Comparison of ENCODE assay signal across 16 cellular contexts in the genomic region with DNA sequence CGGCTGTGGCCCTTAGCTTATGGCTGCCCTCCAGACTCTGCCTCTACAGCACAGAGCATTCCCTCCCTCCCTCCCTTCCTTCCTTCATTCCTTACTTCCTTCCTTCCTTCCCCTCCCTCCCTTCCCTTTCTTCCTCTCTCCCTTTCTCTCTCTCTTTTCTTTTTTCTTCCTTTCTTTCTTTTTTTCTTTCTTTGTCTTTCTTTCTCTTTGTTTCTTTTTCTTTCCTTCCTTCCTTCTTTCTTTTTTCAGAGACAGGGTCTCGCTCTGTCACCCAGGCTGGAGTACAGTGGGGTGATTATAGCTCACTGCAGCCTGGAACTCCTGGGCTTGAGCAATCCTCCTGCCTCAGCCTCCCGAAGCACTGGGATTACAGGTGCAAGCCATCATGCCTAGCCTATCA. TPM values are rescaled to one million over a fixed set of nuclear protein-coding genes. Genes with fewer than 3 reads are reported as not detected.
DNase-seq lines count a peak whose midpoint lies in the region; ATAC-seq and TF ChIP-seq lines count a peak whose summit lies in the region.
"Had no signal": no experiment of that assay in that cellular context is flagged by ENCODE, and none has a peak within 500 bp of the region (broad histone marks: within the 10 kb centered on the region; RNA-seq: fewer than 3 reads in every experiment).

No MANE protein-coding gene starts in this region.

- DNase-seq in T-helper 2 cell treated with Interferon-gamma antibody and Interleukin-4, amounts not matched to agents 5 μg/mL and 100 μg/mL, for 36 hours (ENCODE audit: low spot score), result no peak
- DNase-seq in T-helper 2 cell, result no peak
- no peak for DNase-seq in activated T-helper 2 cell treated with anti-CD3 and anti-CD28 coated beads, Interferon-gamma antibody, Interleukin-2, Interleukin-4, amounts not matched to agents 10 μg/mL and 5 μg/mL and 100 μg/mL, durations not matched to agents 14 hours and 24 hours and 36 hours (ENCODE audit: low spot score)
- DNase-seq in lower lobe of right lung, result peak; percentile 2
- no peak for DNase-seq in NCI-H1105 (lab: John Stamatoyannopoulos, UW)
- no peak for DNase-seq in AG08396 (ENCODE audit: low spot score)
- DNase-seq: 8988T; CD8-positive, alpha-beta T cell; COR-L47; DMS53; GF-D8; GM23248; H7 had no signal

- H3K27ac Mint-ChIP-seq in T-helper 2 cell treated with Interferon-gamma antibody and Interleukin-4, amounts not matched to agents 5 μg/mL and 100 μg/mL, for 36 hours, result peak overlapping the region; percentile 33
- H3K27ac Mint-ChIP-seq in activated T-helper 2 cell treated with anti-CD3 and anti-CD28 coated beads, Interferon-gamma antibody, Interleukin-2, Interleukin-4, amounts not matched to agents 10 μg/mL and 5 μg/mL and 100 μg/mL, durations not matched to agents 14 hours and 24 hours and 36 hours, result peak overlapping the region; percentile 33
- H3K27ac Mint-ChIP-seq: CD8-positive, alpha-beta T cell had no signal

- H3K4me1 ChIP-seq in lower lobe of right lung, result peaks cover 23% of the 10 kb centered on the region
- H3K4me1 ChIP-seq in neutrophil (ENCODE audit: control insufficient read depth in 1 of 2, insufficient read depth in 1 of 2, low read depth in 1 of 2, low read length in 1 of 2), result peaks cover 99 to 100% of the 10 kb centered on the region in 2 experiments

- H3K36me3 ChIP-seq in lower lobe of right lung (peaks cover 5% of the 10 kb centered on the region), neutrophil (peaks cover 9% of the 10 kb centered on the region)

- intact Hi-C loops in activated T-helper 2 cell treated with anti-CD3 and anti-CD28 coated beads, Interferon-gamma antibody, Interleukin-2, Interleukin-4, amounts not matched to agents 10 μg/mL and 5 μg/mL and 100 μg/mL, durations not matched to agents 14 hours and 24 hours and 36 hours (cut with micrococcal nuclease), result no loop called here
- intact Hi-C loops in lower lobe of right lung (cut with DNase I), result no loop called here

- no peak overlapping the region for H3K4me3 Mint-ChIP-seq in T-helper 2 cell treated with Interferon-gamma antibody and Interleukin-4, amounts not matched to agents 5 μg/mL and 100 μg/mL, for 36 hours
- no peak overlapping the region for H3K4me3 Mint-ChIP-seq in activated T-helper 2 cell treated with anti-CD3 and anti-CD28 coated beads, Interferon-gamma antibody, Interleukin-2, Interleukin-4, amounts not matched to agents 10 μg/mL and 5 μg/mL and 100 μg/mL, durations not matched to agents 14 hours and 24 hours and 36 hours (ENCODE audit: low read depth)
- H3K4me3 Mint-ChIP-seq: CD8-positive, alpha-beta T cell had no signal

- H3K4me3 ChIP-seq in lower lobe of right lung (no peak overlapping the region), neutrophil (ENCODE audit: low read depth in 1 of 2, low read length in 1 of 2) (no peak overlapping the region)
- H3K4me3 ChIP-seq: GM23248 had no signal

- no peaks in the 10 kb centered on the region for H3K27me3 ChIP-seq in lower lobe of right lung (ENCODE audit: low read depth)
- H3K27me3 ChIP-seq in neutrophil, result no peaks in the 10 kb centered on the region

- peaks cover 6% of the 10 kb centered on the region for H3K9me3 Mint-ChIP-seq in T-helper 2 cell treated with Interferon-gamma antibody and Interleukin-4, amounts not matched to agents 5 μg/mL and 100 μg/mL, for 36 hours
- peaks cover 10% of the 10 kb centered on the region for H3K9me3 Mint-ChIP-seq in activated T-helper 2 cell treated with anti-CD3 and anti-CD28 coated beads, Interferon-gamma antibody, Interleukin-2, Interleukin-4, amounts not matched to agents 10 μg/mL and 5 μg/mL and 100 μg/mL, durations not matched to agents 14 hours and 24 hours and 36 hours
- H3K9me3 Mint-ChIP-seq: CD8-positive, alpha-beta T cell had no signal

- H3K9me3 ChIP-seq in lower lobe of right lung, result no peaks in the 10 kb centered on the region
- no peaks in the 10 kb centered on the region for H3K9me3 ChIP-seq in neutrophil

- peaks cover 53% of the 10 kb centered on the region for H3K4me1 Mint-ChIP-seq in T-helper 2 cell treated with Interferon-gamma antibody and Interleukin-4, amounts not matched to agents 5 μg/mL and 100 μg/mL, for 36 hours (ENCODE audit: low read depth)
- peaks cover 57% of the 10 kb centered on the region for H3K4me1 Mint-ChIP-seq in activated T-helper 2 cell treated with anti-CD3 and anti-CD28 coated beads, Interferon-gamma antibody, Interleukin-2, Interleukin-4, amounts not matched to agents 10 μg/mL and 5 μg/mL and 100 μg/mL, durations not matched to agents 14 hours and 24 hours and 36 hours (ENCODE audit: low read depth)

- ATAC-seq in lower lobe of right lung (no peak), HG03135 (IDR thresholded peaks at IDR 0.05; ENCODE audit: unreplicated experiment) (no peak)
- ATAC-seq: CD8-positive, alpha-beta T cell had no signal

- no peak overlapping the region for H3K27ac ChIP-seq in lower lobe of right lung
- H3K27ac ChIP-seq in neutrophil, result peak overlapping the region; percentile 95
- H3K27ac ChIP-seq: C4-2B, GM23248 had no signal

- H3K27me3 Mint-ChIP-seq in T-helper 2 cell treated with Interferon-gamma antibody and Interleukin-4, amounts not matched to agents 5 μg/mL and 100 μg/mL, for 36 hours (ENCODE audit: low read depth), result no peaks in the 10 kb centered on the region
- no peaks in the 10 kb centered on the region for H3K27me3 Mint-ChIP-seq in activated T-helper 2 cell treated with anti-CD3 and anti-CD28 coated beads, Interferon-gamma antibody, Interleukin-2, Interleukin-4, amounts not matched to agents 10 μg/mL and 5 μg/mL and 100 μg/mL, durations not matched to agents 14 hours and 24 hours and 36 hours (ENCODE audit: low read depth)

- H3K36me3 Mint-ChIP-seq in T-helper 2 cell treated with Interferon-gamma antibody and Interleukin-4, amounts not matched to agents 5 μg/mL and 100 μg/mL, for 36 hours (ENCODE audit: low read depth), result peaks cover 22% of the 10 kb centered on the region
- peaks cover 34% of the 10 kb centered on the region for H3K36me3 Mint-ChIP-seq in activated T-helper 2 cell treated with anti-CD3 and anti-CD28 coated beads, Interferon-gamma antibody, Interleukin-2, Interleukin-4, amounts not matched to agents 10 μg/mL and 5 μg/mL and 100 μg/mL, durations not matched to agents 14 hours and 24 hours and 36 hours (ENCODE audit: low read depth)
- H3K36me3 Mint-ChIP-seq: CD8-positive, alpha-beta T cell had no signal

- TF ChIP-seq CTCF in lower lobe of right lung (IDR thresholded peaks at IDR 0.05) (no peak), neutrophil (IDR thresholded peaks at IDR 0.05) (no peak)

RNA-seq across cellular contexts. Expression of a gene that starts 11.7 kb away (rescaled TPM):
- total RNA-seq in activated T-helper 2 cell treated with anti-CD3 and anti-CD28 coated beads, Interferon-gamma antibody, Interleukin-2, Interleukin-4, amounts not matched to agents 10 μg/mL and 5 μg/mL and 100 μg/mL, durations not matched to agents 14 hours and 24 hours and 36 hours, result 1.5 and 1.6 TPM in 2 replicates
- 9.2 TPM for total RNA-seq in lower lobe of right lung
- total RNA-seq: CD8-positive, alpha-beta T cell had no signal

RNA-seq across cellular contexts. Expression of a gene that starts 60.0 kb away (rescaled TPM):
- total RNA-seq in activated T-helper 2 cell treated with anti-CD3 and anti-CD28 coated beads, Interferon-gamma antibody, Interleukin-2, Interleukin-4, amounts not matched to agents 10 μg/mL and 5 μg/mL and 100 μg/mL, durations not matched to agents 14 hours and 24 hours and 36 hours, result 134 and 143 TPM in 2 replicates
- 19.3 TPM for total RNA-seq in lower lobe of right lung
